ENCODE assay signal across 1 cellular context in genomic region chr12:47813491-47814196, GRCh38.
TF ChIP-seq lines count a peak whose summit lies in the region.

No MANE protein-coding gene starts in this region.

TF ChIP-seq in HepG2, 621 proteins besides CTCF, POLR2A, EP300 and RAD21:
- 0 out of 2 replicates have a peak, but pooled peaks have one; percentile 9 for TF ChIP-seq ZFX (CRISPR knock-in tag; IDR thresholded peaks at IDR 0.05; ENCODE audit: low read depth)
- no peak for TF ChIP-seq SMAD1 (CRISPR knock-in tag; IDR thresholded peaks at IDR 0.05; ENCODE audit: borderline replicate concordance, low read depth)
